19 cellular contexts compared by ENCODE assay signal in genomic region chr14:94544726-94545125, GRCh38. TPM values are rescaled to one million over a fixed set of nuclear protein-coding genes. Genes with fewer than 3 reads are reported as not detected.
DNase-seq lines count a peak whose midpoint lies in the region; ATAC-seq lines count a peak whose summit lies in the region.
"Had no signal": no experiment of that assay in that cellular context is flagged by ENCODE, and none has a peak within 500 bp of the region (broad histone marks: within the 10 kb centered on the region; RNA-seq: fewer than 3 reads in every experiment).

No MANE protein-coding gene starts in this region.

- no peaks in the 10 kb centered on the region for H3K36me3 Mint-ChIP-seq in CD8-positive, alpha-beta memory T cell
- H3K36me3 Mint-ChIP-seq: CD4-positive, CD25-positive, alpha-beta regulatory T cell had no signal

- no peaks in the 10 kb centered on the region for H3K36me3 ChIP-seq in H7 (replicated peaks; ENCODE audit: control insufficient read depth, insufficient read depth, low read length)
- no peaks in the 10 kb centered on the region for H3K36me3 ChIP-seq in CD8-positive, alpha-beta memory T cell (ENCODE audit: insufficient read depth, low read length)
- H3K36me3 ChIP-seq: BE2C, HAP-1 had no signal

- no peaks in the 10 kb centered on the region for H3K27me3 ChIP-seq in H7 (ENCODE audit: control insufficient read depth, insufficient read depth, low read length)
- no peaks in the 10 kb centered on the region for H3K27me3 ChIP-seq in layer of hippocampus (ENCODE audit: control insufficient read depth, insufficient read depth, low read length)
- H3K27me3 ChIP-seq in CD8-positive, alpha-beta memory T cell (ENCODE audit: insufficient read depth, low read length, poor library complexity, severe bottlenecking) = peaks cover 2% of the 10 kb centered on the region
- H3K27me3 ChIP-seq: BE2C had no signal

- H3K27me3 Mint-ChIP-seq in CD8-positive, alpha-beta memory T cell = peaks cover 14 to 19% of the 10 kb centered on the region in 2 donors

- no peak overlapping the region for H3K27ac Mint-ChIP-seq in CD8-positive, alpha-beta memory T cell
- H3K27ac Mint-ChIP-seq: CD4-positive, CD25-positive, alpha-beta regulatory T cell had no signal

- H3K27ac ChIP-seq in angular gyrus (ENCODE audit: low read depth, low read length) = peak overlapping the region; percentile 83
- peak overlapping the region; percentile 13 for H3K27ac ChIP-seq in layer of hippocampus (ENCODE audit: low read depth, low read length)
- peak overlapping the region; percentile 13 for H3K27ac ChIP-seq in temporal lobe (ENCODE audit: low read depth, low read length)
- no peak overlapping the region for H3K27ac ChIP-seq in CD8-positive, alpha-beta memory T cell (ENCODE audit: low read depth, low read length)

- no peak overlapping the region for H3K4me3 Mint-ChIP-seq in CD8-positive, alpha-beta memory T cell
- H3K4me3 Mint-ChIP-seq: CD4-positive, CD25-positive, alpha-beta regulatory T cell had no signal

- POLR2A ChIA-PET in CD8-positive, alpha-beta memory T cell (lab: Charles Lee) = no interaction called here

- H3K9me3 ChIP-seq in CD8-positive, alpha-beta memory T cell (ENCODE audit: low read length) = no peaks in the 10 kb centered on the region
- H3K9me3 ChIP-seq: BE2C, Caco-2, HAP-1 had no signal

- no peak for ATAC-seq in HG03457 (IDR thresholded peaks at IDR 0.05; ENCODE audit: unreplicated experiment)
- ATAC-seq: GM12878 had no signal

- H3K4me1 ChIP-seq in CD8-positive, alpha-beta memory T cell (ENCODE audit: insufficient read depth, low read length) = no peaks in the 10 kb centered on the region
- H3K4me1 ChIP-seq: BE2C, Caco-2, HAP-1 had no signal

- H3K9me3 Mint-ChIP-seq in CD8-positive, alpha-beta memory T cell = peaks cover 0 to 5% (median 0%) of the 10 kb centered on the region in 5 donors

- CTCF ChIA-PET in CD8-positive, alpha-beta memory T cell (lab: Charles Lee) = interaction anchor here (1.0 kb wide), 1 partner anchor 19 kb away, joined by 4 read pairs; no protein-coding TSS in a partner anchor

- no peak overlapping the region for H3K4me3 ChIP-seq in H7 (ENCODE audit: insufficient read depth, low read depth, low read length)
- no peak overlapping the region for H3K4me3 ChIP-seq in CD8-positive, alpha-beta memory T cell (ENCODE audit: low read length)
- H3K4me3 ChIP-seq: GM12878, HAP-1 had no signal

- H3K4me1 Mint-ChIP-seq in CD8-positive, alpha-beta memory T cell = no peaks in the 10 kb centered on the region
- H3K4me1 Mint-ChIP-seq: CD4-positive, CD25-positive, alpha-beta regulatory T cell had no signal

- peak; percentile 71 for DNase-seq in H7
- DNase-seq in CD8-positive, alpha-beta memory T cell = no peak
- DNase-seq in activated T-cell treated with anti-CD3 and anti-CD28 coated beads, Interleukin-2, amount 50 U/mL, for 48 hours = no peak
- DNase-seq: BE2C; C1 segment of cervical spinal cord; Caco-2; CD4-positive, CD25-positive, alpha-beta regulatory T cell; DND-41; EL had no signal

RNA-seq across cellular contexts. Expression of gene SERPINA4, which starts 16.5 kb away (rescaled TPM):
- not detected in 2 replicates for total RNA-seq in H7 (2014; rRNA removed; shearing (Covaris generic))
- not detected for total RNA-seq in temporal lobe
- not detected for total RNA-seq in CD8-positive, alpha-beta memory T cell
- polyA plus RNA-seq in CD8-positive, alpha-beta memory T cell = not detected
- total RNA-seq: A172; CD4-positive, CD25-positive, alpha-beta regulatory T cell; G401; H1; HT1080 had no signal
- polyA plus RNA-seq: CD4-positive, CD25-positive, alpha-beta regulatory T cell; GM12878; H1 had no signal

RNA-seq across cellular contexts. Expression of gene SERPINA12, which starts 35.5 kb away (rescaled TPM):
- total RNA-seq in H7 (2014; rRNA removed; shearing (Covaris generic)) = not detected in 2 replicates
- not detected for total RNA-seq in temporal lobe
- not detected for total RNA-seq in CD8-positive, alpha-beta memory T cell
- polyA plus RNA-seq in CD8-positive, alpha-beta memory T cell = not detected
- total RNA-seq: A172; Caco-2; CD4-positive, CD25-positive, alpha-beta regulatory T cell; G401; GM12878; H1; HT1080 had no signal
- polyA plus RNA-seq: CD4-positive, CD25-positive, alpha-beta regulatory T cell; GM12878; H1 had no signal

RNA-seq across cellular contexts. Expression of gene SERPINA5, which starts 36.5 kb away (rescaled TPM):
- 1.6 and 2.6 TPM in 2 replicates for total RNA-seq in H7 (2014; rRNA removed; shearing (Covaris generic))
- not detected for total RNA-seq in temporal lobe
- not detected for total RNA-seq in CD8-positive, alpha-beta memory T cell
- not detected for polyA plus RNA-seq in CD8-positive, alpha-beta memory T cell
- total RNA-seq: A172; CD4-positive, CD25-positive, alpha-beta regulatory T cell; G401; HT1080 had no signal
- polyA plus RNA-seq: CD4-positive, CD25-positive, alpha-beta regulatory T cell; GM12878 had no signal
